In the genomic region with DNA sequence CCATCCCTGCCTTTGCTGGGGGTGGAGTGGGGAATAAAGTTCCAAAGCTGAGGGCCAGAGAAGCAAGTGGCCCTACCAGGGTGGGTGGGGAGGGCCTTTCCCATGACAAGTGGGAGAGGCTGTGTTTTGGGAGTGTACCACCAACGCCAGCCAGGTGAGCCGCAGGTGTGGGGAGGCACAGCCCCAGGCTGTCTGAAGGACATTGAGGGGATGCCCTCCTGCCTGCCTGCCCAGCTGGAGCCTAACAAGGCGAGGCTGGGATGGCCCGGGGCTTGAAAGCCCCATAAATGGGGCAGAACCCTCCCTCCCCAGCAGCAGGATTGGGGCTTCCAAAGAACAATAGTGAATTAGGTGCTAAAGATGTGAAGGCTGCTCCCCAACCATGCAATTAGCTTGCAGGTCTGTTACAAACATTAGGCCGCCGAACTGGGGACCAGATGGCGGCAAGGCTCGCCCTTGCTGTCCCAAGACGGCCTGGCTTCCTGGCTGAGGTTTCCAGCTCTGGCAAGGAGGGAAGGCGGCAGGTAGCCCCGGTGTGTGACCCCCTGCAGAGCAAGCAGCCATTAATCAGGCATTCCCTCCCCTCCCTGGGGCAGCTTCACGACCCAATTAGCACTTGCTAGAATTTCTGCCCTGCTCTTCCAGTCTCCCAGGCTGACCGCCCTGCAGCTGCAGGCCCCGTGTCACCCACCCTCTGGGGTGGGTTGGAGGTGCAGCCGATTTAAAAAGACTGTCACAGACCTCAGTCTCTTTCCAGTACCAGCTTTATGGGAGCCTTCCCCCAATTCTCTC, we compare ENCODE assay signal across 22 cellular contexts. TPM values are rescaled to one million over a fixed set of nuclear protein-coding genes. Genes with fewer than 3 reads are reported as not detected.
"Had no signal": no experiment of that assay in that cellular context is flagged by ENCODE, and none has a peak within 500 bp of the region (broad histone marks: within the 10 kb centered on the region; RNA-seq: fewer than 3 reads in every experiment).

No MANE protein-coding gene starts in this region.

- H3K4me1 Mint-ChIP-seq: activated CD4-positive, alpha-beta T cell treated with anti-CD3 and anti-CD28 coated beads, Interleukin-2, amount 10 ng/mL, durations not matched to agents 24 days and 14 days; activated naive CD4-positive, alpha-beta T cell treated with anti-CD3 and anti-CD28 coated beads, Interleukin-2, amount 10 ng/mL, durations not matched to agents 7 days and 5 days; activated naive CD8-positive, alpha-beta T cell treated with anti-CD3 and anti-CD28 coated beads, Interleukin-2, amount 50 U/mL, for 24 hours; mesothelial cell of epicardium; stimulated activated naive CD8-positive, alpha-beta T cell treated with anti-CD3 and anti-CD28 coated beads, Interleukin-15, amount 100 ng/mL, for 72 hours had no signal

- H3K4me1 ChIP-seq: gastroesophageal sphincter, heart right ventricle, suprapubic skin, transverse colon, vagina had no signal

- H3K36me3 ChIP-seq: brain microvascular endothelial cell, gastroesophageal sphincter, suprapubic skin, transverse colon, vagina had no signal

- H3K27me3 ChIP-seq: heart right ventricle, transverse colon, vagina had no signal

- H3K27ac Mint-ChIP-seq: activated CD4-positive, alpha-beta T cell treated with anti-CD3 and anti-CD28 coated beads, Interleukin-2, amount 10 ng/mL, durations not matched to agents 24 days and 14 days; activated CD8-positive, alpha-beta T cell treated with anti-CD3 and anti-CD28 coated beads, Interleukin-2, amount 10 ng/mL, durations not matched to agents 7 days and 5 days; activated naive CD4-positive, alpha-beta T cell treated with anti-CD3 and anti-CD28 coated beads, Interleukin-2, amount 10 ng/mL, durations not matched to agents 7 days and 5 days; activated naive CD8-positive, alpha-beta T cell treated with anti-CD3 and anti-CD28 coated beads, Interleukin-2, amount 50 U/mL, for 24 hours; activated T-cell treated with anti-CD3 and anti-CD28 coated beads, Interleukin-2, amount 50 U/mL, for 24 hours; mesothelial cell of epicardium; natural killer cell treated with Interleukin-12 subunit alpha and Interleukin-12 subunit beta and Interleukin-15 and Interleukin-18, amount 100 ng/mL, for 72 hours had no signal

- H3K9me3 ChIP-seq: gastroesophageal sphincter, heart right ventricle, suprapubic skin, transverse colon, vagina had no signal

- H3K36me3 Mint-ChIP-seq: activated naive CD4-positive, alpha-beta T cell treated with anti-CD3 and anti-CD28 coated beads, Interleukin-2, amount 10 ng/mL, durations not matched to agents 7 days and 5 days; mesothelial cell of epicardium; natural killer cell treated with Interleukin-12 subunit alpha and Interleukin-12 subunit beta and Interleukin-15 and Interleukin-18, amount 100 ng/mL, for 72 hours had no signal

- ATAC-seq: activated CD8-positive, alpha-beta T cell treated with anti-CD3 and anti-CD28 coated beads, Interleukin-2, amount 10 ng/mL, durations not matched to agents 7 days and 5 days; activated naive CD8-positive, alpha-beta T cell treated with anti-CD3 and anti-CD28 coated beads, Interleukin-2, amount 50 U/mL, for 24 hours; gastroesophageal sphincter; heart right ventricle; natural killer cell treated with Interleukin-12 subunit alpha and Interleukin-12 subunit beta and Interleukin-15 and Interleukin-18, amount 100 ng/mL, for 72 hours; sciatic nerve; stimulated activated naive CD8-positive, alpha-beta T cell treated with anti-CD3 and anti-CD28 coated beads, Interleukin-15, amount 100 ng/mL, for 72 hours had no signal

- H3K9me3 Mint-ChIP-seq: activated CD4-positive, alpha-beta T cell treated with anti-CD3 and anti-CD28 coated beads, Interleukin-2, amount 10 ng/mL, durations not matched to agents 24 days and 14 days; activated naive CD4-positive, alpha-beta T cell treated with anti-CD3 and anti-CD28 coated beads, Interleukin-2, amount 10 ng/mL, durations not matched to agents 7 days and 5 days; activated naive CD8-positive, alpha-beta T cell treated with anti-CD3 and anti-CD28 coated beads, Interleukin-2, amount 50 U/mL, for 24 hours; activated T-cell treated with anti-CD3 and anti-CD28 coated beads, Interleukin-2, amount 50 U/mL, for 24 hours; mesothelial cell of epicardium; natural killer cell treated with Interleukin-12 subunit alpha and Interleukin-12 subunit beta and Interleukin-15 and Interleukin-18, amount 100 ng/mL, for 72 hours; stimulated activated naive CD8-positive, alpha-beta T cell treated with anti-CD3 and anti-CD28 coated beads, Interleukin-15, amount 100 ng/mL, for 72 hours had no signal

- H3K4me3 Mint-ChIP-seq: activated CD4-positive, alpha-beta T cell treated with anti-CD3 and anti-CD28 coated beads, Interleukin-2, amount 10 ng/mL, durations not matched to agents 24 days and 14 days; activated CD8-positive, alpha-beta T cell treated with anti-CD3 and anti-CD28 coated beads, Interleukin-2, amount 10 ng/mL, durations not matched to agents 7 days and 5 days; activated naive CD4-positive, alpha-beta T cell treated with anti-CD3 and anti-CD28 coated beads, Interleukin-2, amount 10 ng/mL, durations not matched to agents 7 days and 5 days; activated naive CD8-positive, alpha-beta T cell treated with anti-CD3 and anti-CD28 coated beads, Interleukin-2, amount 50 U/mL, for 24 hours; activated T-cell treated with anti-CD3 and anti-CD28 coated beads, Interleukin-2, amount 50 U/mL, for 24 hours; mesothelial cell of epicardium; natural killer cell treated with Interleukin-12 subunit alpha and Interleukin-12 subunit beta and Interleukin-15 and Interleukin-18, amount 100 ng/mL, for 72 hours; stimulated activated naive CD8-positive, alpha-beta T cell treated with anti-CD3 and anti-CD28 coated beads, Interleukin-15, amount 100 ng/mL, for 72 hours had no signal

- H3K4me2 ChIP-seq: smooth muscle cell had no signal

- DNase-seq: activated CD4-positive, alpha-beta T cell treated with anti-CD3 and anti-CD28 coated beads, Interleukin-2, amount 10 ng/mL, durations not matched to agents 24 days and 14 days; activated CD8-positive, alpha-beta T cell treated with anti-CD3 and anti-CD28 coated beads, Interleukin-2, amount 10 ng/mL, durations not matched to agents 7 days and 5 days; activated naive CD4-positive, alpha-beta T cell treated with anti-CD3 and anti-CD28 coated beads, Interleukin-2, amount 10 ng/mL, durations not matched to agents 7 days and 5 days; activated naive CD8-positive, alpha-beta T cell treated with anti-CD3 and anti-CD28 coated beads, Interleukin-2, amount 50 U/mL, for 24 hours; activated T-cell treated with anti-CD3 and anti-CD28 coated beads, Interleukin-2, amount 50 U/mL, for 24 hours; anterior cingulate cortex; brain microvascular endothelial cell; central memory CD4-positive, alpha-beta T cell; cortex of kidney; heart right ventricle; stimulated activated CD4-positive, alpha-beta T cell treated with anti-CD3 and anti-CD28 coated beads, Interleukin-4, amount 100 ng/mL, for 1 hour; stimulated activated naive CD8-positive, alpha-beta T cell treated with anti-CD3 and anti-CD28 coated beads, Interleukin-15, amount 100 ng/mL, for 72 hours; T1000; transverse colon had no signal

- H3K27ac ChIP-seq: brain microvascular endothelial cell, gastroesophageal sphincter, heart right ventricle, suprapubic skin, transverse colon, vagina had no signal

- H3K4me3 ChIP-seq: gastroesophageal sphincter, heart right ventricle, lung, smooth muscle cell, suprapubic skin, transverse colon, vagina had no signal

- H3K27me3 Mint-ChIP-seq: activated CD4-positive, alpha-beta T cell treated with anti-CD3 and anti-CD28 coated beads, Interleukin-2, amount 10 ng/mL, durations not matched to agents 24 days and 14 days had no signal

RNA-seq across cellular contexts. Expression of a gene that starts 42.9 kb away (rescaled TPM):
- total RNA-seq: activated CD8-positive, alpha-beta T cell treated with anti-CD3 and anti-CD28 coated beads, Interleukin-2, amount 10 ng/mL, durations not matched to agents 7 days and 5 days; smooth muscle cell had no signal
